In genomic region chr4:84493092-84493850, GRCh38 we compare ENCODE assay signal across 9 cellular contexts. TPM values are rescaled to one million over a fixed set of nuclear protein-coding genes. Genes with fewer than 3 reads are reported as not detected.
DNase-seq lines count a peak whose midpoint lies in the region; ATAC-seq and TF ChIP-seq lines count a peak whose summit lies in the region.
"Had no signal": no experiment of that assay in that cellular context is flagged by ENCODE, and none has a peak within 500 bp of the region (broad histone marks: within the 10 kb centered on the region; RNA-seq: fewer than 3 reads in every experiment).

No MANE protein-coding gene starts in this region.

- H3K4me1 Mint-ChIP-seq in T-helper 2 cell treated with Interferon-gamma antibody and Interleukin-4, amounts not matched to agents 5 μg/mL and 100 μg/mL, for 36 hours (ENCODE audit: low read depth): no peaks in the 10 kb centered on the region
- H3K4me1 Mint-ChIP-seq in glutamatergic neuron (ENCODE audit: low read depth, unreplicated experiment): peaks cover 17% of the 10 kb centered on the region

- H4K20me1 ChIP-seq in PC-3 (ENCODE audit: low read length) (no peaks in the 10 kb centered on the region), PC-9 (ENCODE audit: insufficient read depth) (no peaks in the 10 kb centered on the region)

- H3K36me3 Mint-ChIP-seq in T-helper 2 cell treated with Interferon-gamma antibody and Interleukin-4, amounts not matched to agents 5 μg/mL and 100 μg/mL, for 36 hours (ENCODE audit: low read depth): no peaks in the 10 kb centered on the region
- H3K36me3 Mint-ChIP-seq in glutamatergic neuron (ENCODE audit: unreplicated experiment): no peaks in the 10 kb centered on the region

- peak; percentile 12 for TF ChIP-seq CTCF in glutamatergic neuron (IDR thresholded peaks at IDR 0.05; ENCODE audit: partially characterized antibody, unreplicated experiment)
- no peak for TF ChIP-seq CTCF in PC-3 (conservative IDR thresholded peaks at IDR 0.05; ENCODE audit: low read depth, low read length)
- TF ChIP-seq CTCF in PC-9 (conservative IDR thresholded peaks at IDR 0.05): no peak

- ATAC-seq in HG02938 (IDR thresholded peaks at IDR 0.05; ENCODE audit: unreplicated experiment) (peak; percentile 54), PC-3 (no peak), HG02885 (IDR thresholded peaks at IDR 0.05; ENCODE audit: poor library complexity, unreplicated experiment) (no peak)

- peaks cover 25% of the 10 kb centered on the region for H3K27me3 ChIP-seq in skeletal muscle satellite cell (ENCODE audit: control insufficient read depth, insufficient read depth, low read length)
- H3K27me3 ChIP-seq in PC-3 (ENCODE audit: low read length): no peaks in the 10 kb centered on the region
- H3K27me3 ChIP-seq in PC-9 (ENCODE audit: insufficient read depth, low read depth): no peaks in the 10 kb centered on the region

- H3K9me3 ChIP-seq in skeletal muscle satellite cell (replicated peaks; ENCODE audit: low read length) (no peaks in the 10 kb centered on the region), PC-3 (ENCODE audit: low read length) (no peaks in the 10 kb centered on the region), PC-9 (ENCODE audit: insufficient read depth, low read depth) (no peaks in the 10 kb centered on the region)

- H3K27ac ChIP-seq in PC-3 (ENCODE audit: low read length) (no peak overlapping the region), PC-9 (no peak overlapping the region)
- H3K27ac ChIP-seq: epithelial cell of prostate had no signal

- peak overlapping the region; percentile 42 for H3K4me2 ChIP-seq in skeletal muscle satellite cell (ENCODE audit: low read length)
- no peak overlapping the region for H3K4me2 ChIP-seq in PC-3 (ENCODE audit: low read length)
- H3K4me2 ChIP-seq in PC-9: no peak overlapping the region

- H2AFZ ChIP-seq in PC-3 (ENCODE audit: low read length): no peak overlapping the region
- H2AFZ ChIP-seq in PC-9: no peak overlapping the region

- peak overlapping the region; percentile 12 for H3K4me3 Mint-ChIP-seq in T-helper 2 cell treated with Interferon-gamma antibody and Interleukin-4, amounts not matched to agents 5 μg/mL and 100 μg/mL, for 36 hours
- H3K4me3 Mint-ChIP-seq in glutamatergic neuron (ENCODE audit: unreplicated experiment): peak overlapping the region; percentile 83

- POLR2A ChIA-PET in PC-3 (lab: Charles Lee; ENCODE audit: unreplicated experiment) (no interaction called here), PC-9 (lab: Charles Lee; ENCODE audit: unreplicated experiment) (no interaction called here)

- CTCF ChIA-PET in PC-3 (lab: Charles Lee) (no interaction called here), PC-9 (lab: Charles Lee) (no interaction called here)

- intact Hi-C loops in PC-3 (cut with micrococcal nuclease): no loop called here
- intact Hi-C loops in PC-9 (cut with micrococcal nuclease; ENCODE audit: unreplicated experiment): no loop called here

- H3K9me3 Mint-ChIP-seq in T-helper 2 cell treated with Interferon-gamma antibody and Interleukin-4, amounts not matched to agents 5 μg/mL and 100 μg/mL, for 36 hours: peaks cover 3% of the 10 kb centered on the region
- H3K9me3 Mint-ChIP-seq in glutamatergic neuron (ENCODE audit: unreplicated experiment): peaks cover 19% of the 10 kb centered on the region

- no peak overlapping the region for H3K4me3 ChIP-seq in skeletal muscle satellite cell (ENCODE audit: low read length)
- no peak overlapping the region for H3K4me3 ChIP-seq in PC-3 (ENCODE audit: low read length)
- no peak overlapping the region for H3K4me3 ChIP-seq in PC-9

- H3K4me1 ChIP-seq in skeletal muscle satellite cell (ENCODE audit: control insufficient read depth, insufficient read depth, low read length) (peaks cover 14% of the 10 kb centered on the region), PC-3 (ENCODE audit: insufficient read depth, low read length) (no peaks in the 10 kb centered on the region), PC-9 (replicated peaks; ENCODE audit: insufficient read depth) (no peaks in the 10 kb centered on the region)

- BruUV-seq in PC-3 (replicated peaks; lab: Mats Ljungman, UMichigan): no TSS peak
- BruUV-seq in PC-9 (replicated peaks; lab: Mats Ljungman, UMichigan): no TSS peak

- DNase-seq in T-helper 2 cell treated with Interferon-gamma antibody and Interleukin-4, amounts not matched to agents 5 μg/mL and 100 μg/mL, for 36 hours (ENCODE audit: low spot score): no peak
- DNase-seq in glutamatergic neuron (peak; percentile 57), PC-3 (no peak), PC-9 (no peak)
- DNase-seq: stimulated activated CD4-positive, alpha-beta T cell treated with anti-CD3 and anti-CD28 coated beads, Interleukin-4, amount 100 ng/mL, for 1 hour had no signal

- no peaks in the 10 kb centered on the region for H3K9me2 ChIP-seq in PC-3 (replicated peaks; ENCODE audit: low read length)
- no peaks in the 10 kb centered on the region for H3K9me2 ChIP-seq in PC-9 (ENCODE audit: insufficient read depth)

- H3F3A ChIP-seq in PC-3 (ENCODE audit: low read length, unreplicated experiment) (no peaks in the 10 kb centered on the region), PC-9 (ENCODE audit: insufficient read depth, low read depth) (no peaks in the 10 kb centered on the region)

- H3K79me2 ChIP-seq in PC-3 (ENCODE audit: low read length): no peaks in the 10 kb centered on the region
- no peaks in the 10 kb centered on the region for H3K79me2 ChIP-seq in PC-9 (ENCODE audit: low read depth)

- H3K36me3 ChIP-seq in skeletal muscle satellite cell (ENCODE audit: insufficient read depth, low read length) (no peaks in the 10 kb centered on the region), PC-3 (ENCODE audit: low read depth, low read length) (no peaks in the 10 kb centered on the region), PC-9 (ENCODE audit: low read depth) (no peaks in the 10 kb centered on the region)

- peaks cover 78% of the 10 kb centered on the region for H3K27me3 Mint-ChIP-seq in T-helper 2 cell treated with Interferon-gamma antibody and Interleukin-4, amounts not matched to agents 5 μg/mL and 100 μg/mL, for 36 hours (ENCODE audit: low read depth)
- peaks cover 39% of the 10 kb centered on the region for H3K27me3 Mint-ChIP-seq in glutamatergic neuron (ENCODE audit: unreplicated experiment)

- H3K27ac Mint-ChIP-seq in T-helper 2 cell treated with Interferon-gamma antibody and Interleukin-4, amounts not matched to agents 5 μg/mL and 100 μg/mL, for 36 hours: no peak overlapping the region
- peak overlapping the region; percentile 22 for H3K27ac Mint-ChIP-seq in glutamatergic neuron (ENCODE audit: unreplicated experiment)

- H3K9ac ChIP-seq in skeletal muscle satellite cell (ENCODE audit: low read depth, low read length): no peak overlapping the region
- H3K9ac ChIP-seq in PC-3 (ENCODE audit: low read length): no peak overlapping the region

RNA-seq across cellular contexts. Expression of gene NKX6-1, which starts 5.8 kb away (rescaled TPM):
- total RNA-seq in glutamatergic neuron (ENCODE audit: unreplicated experiment): 25.6 TPM
- total RNA-seq in skeletal muscle satellite cell (2012; rRNA removed): 0.22 TPM in 1 of 2 replicates, not detected in the other
- 0.52 and 0.62 TPM in 2 replicates for total RNA-seq in PC-3 (2014; rRNA removed)
- total RNA-seq in PC-9 (2021): 0.37 and 0.63 TPM in 2 replicates

Comparison
In these comparisons a context has a peak if more than half of its experiments do, and no peak if none do; other contexts are left out.
1. RNA of gene NKX6-1, which starts 5.8 kb away (total RNA-seq): 25.6 TPM in glutamatergic neuron (single experiment); 0.52 to 0.62 TPM in PC-3 and 0.37 to 0.63 TPM in PC-9; every median in the first group is over 10 times any median in the second.